11 cellular contexts compared by ENCODE assay signal in the genomic region with DNA sequence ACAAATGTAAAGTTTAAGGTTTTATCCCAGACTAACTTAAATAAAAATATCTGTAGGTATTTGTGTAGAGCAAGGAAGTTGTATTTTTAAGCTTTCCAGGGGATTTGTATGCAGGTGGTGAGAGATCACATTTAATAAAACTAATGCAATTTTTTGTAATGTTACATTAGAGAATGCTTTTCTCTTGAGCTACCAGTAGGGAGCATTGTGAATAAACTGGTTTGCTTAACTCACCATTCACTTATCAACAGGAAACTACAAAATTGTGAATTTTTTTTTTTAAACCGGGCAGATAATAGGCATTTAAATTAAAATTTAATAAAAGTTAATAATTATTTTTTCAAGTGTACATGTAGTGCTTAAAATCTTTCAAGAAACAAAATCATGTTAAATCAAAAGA.
DNase-seq lines count a peak whose midpoint lies in the region; ATAC-seq and TF ChIP-seq lines count a peak whose summit lies in the region.
"Had no signal": no experiment of that assay in that cellular context is flagged by ENCODE, and none has a peak within 500 bp of the region (broad histone marks: within the 10 kb centered on the region; RNA-seq: fewer than 3 reads in every experiment).

No MANE protein-coding gene starts in this region.

- no peaks in the 10 kb centered on the region for H4K20me1 ChIP-seq in Karpas-422 (ENCODE audit: insufficient read depth, low read depth, low read length)

- H3K4me3 ChIP-seq in Karpas-422 (ENCODE audit: low read length) = no peak overlapping the region
- no peak overlapping the region for H3K4me3 ChIP-seq in brain microvascular endothelial cell (ENCODE audit: low read depth, low read length)
- H3K4me3 ChIP-seq in naive thymus-derived CD4-positive, alpha-beta T cell (ENCODE audit: low read length) = no peak overlapping the region
- H3K4me3 ChIP-seq: gastrocnemius medialis had no signal

- H3K4me1 ChIP-seq in Karpas-422 (ENCODE audit: low read length) = no peaks in the 10 kb centered on the region
- peaks cover 7 to 10% of the 10 kb centered on the region in 2 donors for H3K4me1 ChIP-seq in naive thymus-derived CD4-positive, alpha-beta T cell (ENCODE audit: control insufficient read depth in 2 of 2, insufficient read depth in 2 of 2, low read length in 2 of 2)

- no peaks in the 10 kb centered on the region for H3K9me2 ChIP-seq in Karpas-422 (replicated peaks; ENCODE audit: insufficient read depth, low read length)

- H3K36me3 Mint-ChIP-seq in naive thymus-derived CD4-positive, alpha-beta T cell = peaks cover 0 to 17% (median 15%) of the 10 kb centered on the region in 5 donors

- peak; percentile 24 for DNase-seq in D341Med (ENCODE audit: low spot score)
- peak; percentile 57 for DNase-seq in Karpas-422
- no peak for DNase-seq in brain microvascular endothelial cell
- peak in 6 of 9 donors; percentile 11 to 49 (median 35) for DNase-seq in naive thymus-derived CD4-positive, alpha-beta T cell
- DNase-seq in NCI-H187 (lab: John Stamatoyannopoulos, UW) = no peak
- DNase-seq in stimulated activated CD4-positive, alpha-beta T cell treated with anti-CD3 and anti-CD28 coated beads, Interleukin-12 subunit alpha, Interleukin-12 subunit beta, amount 100 ng/mL, for 4 hours = no peak
- no peak for DNase-seq in retina
- DNase-seq: activated CD4-positive, alpha-beta T cell treated with anti-CD3 and anti-CD28 coated beads for 48 hours; gastrocnemius medialis; NCI-H1105 had no signal

- no peaks in the 10 kb centered on the region for H3K9me3 ChIP-seq in Karpas-422 (ENCODE audit: low read length)
- H3K9me3 ChIP-seq in naive thymus-derived CD4-positive, alpha-beta T cell (ENCODE audit: control insufficient read depth in 2 of 3, low read length in 3 of 3) = no peaks in the 10 kb centered on the region

- H3K27me3 ChIP-seq in Karpas-422 (ENCODE audit: low read length) = no peaks in the 10 kb centered on the region
- no peaks in the 10 kb centered on the region for H3K27me3 ChIP-seq in brain microvascular endothelial cell (replicated peaks)
- H3K27me3 ChIP-seq in naive thymus-derived CD4-positive, alpha-beta T cell (ENCODE audit: control insufficient read depth in 2 of 2, insufficient read depth in 2 of 2, low read length in 2 of 2) = no peaks in the 10 kb centered on the region
- H3K27me3 ChIP-seq: gastrocnemius medialis had no signal

- H3K9me3 Mint-ChIP-seq in naive thymus-derived CD4-positive, alpha-beta T cell = peaks cover 0 to 5% (median 0%) of the 10 kb centered on the region in 11 donors

- no peak overlapping the region for H2AFZ ChIP-seq in Karpas-422 (ENCODE audit: low read length)

- no peak overlapping the region for H3K4me2 ChIP-seq in Karpas-422 (ENCODE audit: low read depth, low read length, poor library complexity, severe bottlenecking)

- H3K4me1 Mint-ChIP-seq in naive thymus-derived CD4-positive, alpha-beta T cell = peaks cover 5 to 33% (median 29%) of the 10 kb centered on the region in 7 donors

- in situ Hi-C loops in brain microvascular endothelial cell (cut with HindIII; ENCODE audit: low pct_ligation_motif_present, low sequenced_read_pairs) = no loop called here

- intact Hi-C loops in naive thymus-derived CD4-positive, alpha-beta T cell (cut with micrococcal nuclease) = loop anchor here (1.0 to 2.0 kb wide), 9 partner anchors 43 to 457 kb away; partner anchors contain the start of genes IVNS1ABP (in 2 of the 2) and SWT1 (in 1 of the 2)

- no peaks in the 10 kb centered on the region for H3K27me3 Mint-ChIP-seq in naive thymus-derived CD4-positive, alpha-beta T cell

- no peaks in the 10 kb centered on the region for H3K79me2 ChIP-seq in Karpas-422 (ENCODE audit: low read length)

- CTCF ChIA-PET in naive thymus-derived CD4-positive, alpha-beta T cell (lab: Charles Lee) = interaction anchor here (0.7 to 3.9 kb wide), 30 partner anchors 11 to 458 kb away, joined by 3 to 62 read pairs (median 4); partner anchors contain the start of gene IVNS1ABP

- peak; percentile 64 for ATAC-seq in naive thymus-derived CD4-positive, alpha-beta T cell
- no peak for ATAC-seq in HG03175 (IDR thresholded peaks at IDR 0.05; ENCODE audit: unreplicated experiment)
- ATAC-seq: gastrocnemius medialis had no signal

- no peak overlapping the region for H3K27ac ChIP-seq in Karpas-422 (ENCODE audit: low read length)
- no peak overlapping the region for H3K27ac ChIP-seq in brain microvascular endothelial cell
- no peak overlapping the region for H3K27ac ChIP-seq in naive thymus-derived CD4-positive, alpha-beta T cell (ENCODE audit: low read depth, low read length)
- H3K27ac ChIP-seq: gastrocnemius medialis had no signal

- H3K27ac Mint-ChIP-seq in naive thymus-derived CD4-positive, alpha-beta T cell = peak overlapping the region in 4 of 9 donors; percentile 3 to 81 (median 13)

- H3K4me3 Mint-ChIP-seq in naive thymus-derived CD4-positive, alpha-beta T cell = peak overlapping the region in 9 of 10 donors; percentile 3 to 73 (median 45)

- POLR2A ChIA-PET in naive thymus-derived CD4-positive, alpha-beta T cell (lab: Charles Lee) = interaction anchor here (0.6 to 4.6 kb wide), 12 partner anchors 44 to 502 kb away, joined by 3 to 60 read pairs (median 4); partner anchors contain the start of gene IVNS1ABP

- peak; percentile 44 for TF ChIP-seq CTCF in brain microvascular endothelial cell (IDR thresholded peaks at IDR 0.05; ENCODE audit: low read depth, low read length, missing control alignments)

- H3K9ac ChIP-seq in Karpas-422 (ENCODE audit: low read length) = no peak overlapping the region

- H3K36me3 ChIP-seq in Karpas-422 (ENCODE audit: insufficient read depth, low read length) (no peaks in the 10 kb centered on the region), brain microvascular endothelial cell (replicated peaks) (no peaks in the 10 kb centered on the region)
- H3K36me3 ChIP-seq in naive thymus-derived CD4-positive, alpha-beta T cell (ENCODE audit: control insufficient read depth in 2 of 3, insufficient read depth in 3 of 3, low read length in 3 of 3) = no peaks in the 10 kb centered on the region
- H3K36me3 ChIP-seq: gastrocnemius medialis had no signal

Comparison
In these comparisons a context has a peak if more than half of its experiments do, and no peak if none do; other contexts are left out.
1. DNase-seq: peak in D341Med (single experiment), Karpas-422 (single experiment) and naive thymus-derived CD4-positive, alpha-beta T cell (6 of 9); none in brain microvascular endothelial cell (single experiment), NCI-H187 (0 of 2), stimulated activated CD4-positive, alpha-beta T cell treated with anti-CD3 and anti-CD28 coated beads, Interleukin-12 subunit alpha, Interleukin-12 subunit beta, amount 100 ng/mL, for 4 hours (single experiment) and retina (single experiment).